14 cellular contexts compared by ENCODE assay signal in genomic region chr13:106382569-106382968, GRCh38.
"Had no signal": no experiment of that assay in that cellular context is flagged by ENCODE, and none has a peak within 500 bp of the region (broad histone marks: within the 10 kb centered on the region; RNA-seq: fewer than 3 reads in every experiment).

No MANE protein-coding gene starts in this region.

- H2AFZ ChIP-seq: hepatocyte had no signal

- H3K36me3 Mint-ChIP-seq: activated CD4-positive, alpha-beta memory T cell treated with anti-CD3 and anti-CD28 coated beads for 36 hours; activated CD8-positive, alpha-beta memory T cell treated with anti-CD3 and anti-CD28 coated beads, Interleukin-2, amount 10 ng/mL, durations not matched to agents 7 days and 5 days; activated naive CD4-positive, alpha-beta T cell treated with anti-CD3 and anti-CD28 coated beads, Interleukin-2, amount 10 ng/mL, durations not matched to agents 7 days and 5 days; naive thymus-derived CD8-positive, alpha-beta T cell; stimulated activated memory B cell treated with anti-CD40 and anti-IgM and Interleukin-4, amounts not matched to agents 10 μg/mL and 1 μg/mL and 100 μg/mL, for 72 hours had no signal

- H3K4me1 ChIP-seq: esophagus muscularis mucosa, left lung, vagina had no signal

- DNase-seq: activated CD4-positive, alpha-beta memory T cell treated with anti-CD3 and anti-CD28 coated beads for 36 hours; activated CD8-positive, alpha-beta memory T cell treated with anti-CD3 and anti-CD28 coated beads, Interleukin-2, amount 10 ng/mL, durations not matched to agents 7 days and 5 days; activated naive CD4-positive, alpha-beta T cell treated with anti-CD3 and anti-CD28 coated beads, Interleukin-2, amount 10 ng/mL, durations not matched to agents 7 days and 5 days; activated T-cell treated with anti-CD3 and anti-CD28 coated beads, Interleukin-2, amount 50 U/mL, for 1 hour; left lung; mammary epithelial cell; naive thymus-derived CD8-positive, alpha-beta T cell; stimulated activated CD4-positive, alpha-beta T cell treated with anti-CD3 and anti-CD28 coated beads, Interleukin-2, amount 100 ng/mL, for 48 hours; T1000 had no signal

- H3K27ac ChIP-seq: cardiac muscle cell, esophagus muscularis mucosa, left lung, vagina had no signal

- H3K4me3 Mint-ChIP-seq: activated CD4-positive, alpha-beta memory T cell treated with anti-CD3 and anti-CD28 coated beads for 36 hours; activated CD8-positive, alpha-beta memory T cell treated with anti-CD3 and anti-CD28 coated beads, Interleukin-2, amount 10 ng/mL, durations not matched to agents 7 days and 5 days; activated naive CD4-positive, alpha-beta T cell treated with anti-CD3 and anti-CD28 coated beads, Interleukin-2, amount 10 ng/mL, durations not matched to agents 7 days and 5 days; naive thymus-derived CD8-positive, alpha-beta T cell; stimulated activated memory B cell treated with anti-CD40 and anti-IgM and Interleukin-4, amounts not matched to agents 10 μg/mL and 1 μg/mL and 100 μg/mL, for 72 hours had no signal

- H3K79me2 ChIP-seq: hepatocyte had no signal

- H3K27ac Mint-ChIP-seq: activated CD4-positive, alpha-beta memory T cell treated with anti-CD3 and anti-CD28 coated beads for 36 hours; activated CD8-positive, alpha-beta memory T cell treated with anti-CD3 and anti-CD28 coated beads, Interleukin-2, amount 10 ng/mL, durations not matched to agents 7 days and 5 days; activated naive CD4-positive, alpha-beta T cell treated with anti-CD3 and anti-CD28 coated beads, Interleukin-2, amount 10 ng/mL, durations not matched to agents 7 days and 5 days; naive thymus-derived CD8-positive, alpha-beta T cell; stimulated activated memory B cell treated with anti-CD40 and anti-IgM and Interleukin-4, amounts not matched to agents 10 μg/mL and 1 μg/mL and 100 μg/mL, for 72 hours had no signal

- H3K9me3 ChIP-seq: esophagus muscularis mucosa, left lung, vagina had no signal

- H3K27me3 ChIP-seq: cardiac muscle cell, esophagus muscularis mucosa, hepatocyte, left lung, vagina had no signal

- H3K36me3 ChIP-seq: cardiac muscle cell, esophagus muscularis mucosa, left lung, vagina had no signal

- H3K4me2 ChIP-seq: hepatocyte had no signal

- H3K4me1 Mint-ChIP-seq: activated CD8-positive, alpha-beta memory T cell treated with anti-CD3 and anti-CD28 coated beads, Interleukin-2, amount 10 ng/mL, durations not matched to agents 7 days and 5 days; activated naive CD4-positive, alpha-beta T cell treated with anti-CD3 and anti-CD28 coated beads, Interleukin-2, amount 10 ng/mL, durations not matched to agents 7 days and 5 days; naive thymus-derived CD8-positive, alpha-beta T cell; stimulated activated memory B cell treated with anti-CD40 and anti-IgM and Interleukin-4, amounts not matched to agents 10 μg/mL and 1 μg/mL and 100 μg/mL, for 72 hours had no signal

- ATAC-seq: activated CD8-positive, alpha-beta memory T cell treated with anti-CD3 and anti-CD28 coated beads, Interleukin-2, amount 10 ng/mL, durations not matched to agents 7 days and 5 days; left lung; naive thymus-derived CD8-positive, alpha-beta T cell; stimulated activated memory B cell treated with anti-CD40 and anti-IgM and Interleukin-4, amounts not matched to agents 10 μg/mL and 1 μg/mL and 100 μg/mL, for 72 hours had no signal

- H3K4me3 ChIP-seq: cardiac muscle cell, esophagus muscularis mucosa, hepatocyte, left lung, vagina had no signal

- H3K9me3 Mint-ChIP-seq: activated CD4-positive, alpha-beta memory T cell treated with anti-CD3 and anti-CD28 coated beads for 36 hours; activated naive CD4-positive, alpha-beta T cell treated with anti-CD3 and anti-CD28 coated beads, Interleukin-2, amount 10 ng/mL, durations not matched to agents 7 days and 5 days; naive thymus-derived CD8-positive, alpha-beta T cell; stimulated activated memory B cell treated with anti-CD40 and anti-IgM and Interleukin-4, amounts not matched to agents 10 μg/mL and 1 μg/mL and 100 μg/mL, for 72 hours had no signal

- H3K27me3 Mint-ChIP-seq: activated CD8-positive, alpha-beta memory T cell treated with anti-CD3 and anti-CD28 coated beads, Interleukin-2, amount 10 ng/mL, durations not matched to agents 7 days and 5 days; activated naive CD4-positive, alpha-beta T cell treated with anti-CD3 and anti-CD28 coated beads, Interleukin-2, amount 10 ng/mL, durations not matched to agents 7 days and 5 days; stimulated activated memory B cell treated with anti-CD40 and anti-IgM and Interleukin-4, amounts not matched to agents 10 μg/mL and 1 μg/mL and 100 μg/mL, for 72 hours had no signal
